Comparison of ENCODE assay signal across 1 cellular context in the genomic region with DNA sequence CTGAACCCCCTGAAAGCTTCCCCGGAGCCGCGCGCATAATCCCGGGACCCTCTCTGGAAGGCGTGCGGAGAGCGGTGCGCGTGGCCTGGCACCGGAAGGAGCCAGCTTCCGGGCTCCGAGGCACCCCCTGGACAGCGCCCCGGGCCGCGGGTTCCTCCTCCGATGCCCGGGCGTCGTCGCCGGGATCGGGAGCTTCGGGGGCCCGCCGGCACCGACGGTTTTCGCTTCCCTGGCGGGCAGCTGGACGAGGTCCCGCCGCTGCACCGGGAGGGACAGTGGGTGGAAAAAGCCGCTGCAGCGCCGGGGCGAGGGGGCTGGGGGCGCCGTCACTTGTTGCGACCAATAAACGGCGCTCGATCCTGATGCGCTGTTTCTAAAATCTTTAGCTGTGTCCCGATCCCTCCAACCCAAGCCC.
TF ChIP-seq lines count a peak whose summit lies in the region.

No MANE protein-coding gene starts in this region.

TF ChIP-seq in HEK293, 187 proteins besides CTCF, POLR2A, EP300 and RAD21 (continued from another document):
- TF ChIP-seq, protein P1, sequence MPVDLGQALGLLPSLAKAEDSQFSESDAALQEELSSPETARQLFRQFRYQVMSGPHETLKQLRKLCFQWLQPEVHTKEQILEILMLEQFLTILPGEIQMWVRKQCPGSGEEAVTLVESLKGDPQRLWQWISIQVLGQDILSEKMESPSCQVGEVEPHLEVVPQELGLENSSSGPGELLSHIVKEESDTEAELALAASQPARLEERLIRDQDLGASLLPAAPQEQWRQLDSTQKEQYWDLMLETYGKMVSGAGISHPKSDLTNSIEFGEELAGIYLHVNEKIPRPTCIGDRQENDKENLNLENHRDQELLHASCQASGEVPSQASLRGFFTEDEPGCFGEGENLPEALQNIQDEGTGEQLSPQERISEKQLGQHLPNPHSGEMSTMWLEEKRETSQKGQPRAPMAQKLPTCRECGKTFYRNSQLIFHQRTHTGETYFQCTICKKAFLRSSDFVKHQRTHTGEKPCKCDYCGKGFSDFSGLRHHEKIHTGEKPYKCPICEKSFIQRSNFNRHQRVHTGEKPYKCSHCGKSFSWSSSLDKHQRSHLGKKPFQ (tag by site-specific recombination; IDR thresholded peaks at IDR 0.05): no peak
- TF ChIP-seq ZNF169 (tag by site-specific recombination; IDR thresholded peaks at IDR 0.05): no peak
- no peak for TF ChIP-seq ZBTB7A (tag by site-specific recombination; IDR thresholded peaks at IDR 0.05; ENCODE audit: low read depth)
- TF ChIP-seq, protein P2, sequence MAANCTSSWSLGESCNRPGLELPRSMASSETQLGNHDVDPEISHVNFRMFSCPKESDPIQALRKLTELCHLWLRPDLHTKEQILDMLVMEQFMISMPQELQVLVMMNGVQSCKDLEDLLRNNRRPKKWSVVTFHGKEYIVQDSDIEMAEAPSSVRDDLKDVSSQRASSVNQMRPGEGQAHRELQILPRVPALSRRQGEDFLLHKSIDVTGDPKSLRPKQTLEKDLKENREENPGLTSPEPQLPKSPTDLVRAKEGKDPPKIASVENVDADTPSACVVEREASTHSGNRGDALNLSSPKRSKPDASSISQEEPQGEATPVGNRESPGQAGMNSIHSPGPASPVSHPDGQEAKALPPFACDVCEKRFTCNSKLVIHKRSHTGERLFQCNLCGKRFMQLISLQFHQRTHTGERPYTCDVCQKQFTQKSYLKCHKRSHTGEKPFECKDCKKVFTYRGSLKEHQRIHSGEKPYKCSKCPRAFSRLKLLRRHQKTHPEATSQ (tag by site-specific recombination; IDR thresholded peaks at IDR 0.05): no peak
- TF ChIP-seq ZNF121 (tag by site-specific recombination; IDR thresholded peaks at IDR 0.05): no peak
- TF ChIP-seq ZNF37A (tag by site-specific recombination; IDR thresholded peaks at IDR 0.05): no peak
- TF ChIP-seq ZNF677 (tag by site-specific recombination; IDR thresholded peaks at IDR 0.05): 0 out of 2 replicates have a peak, but pooled peaks have one; percentile 47
- TF ChIP-seq, protein P3, sequence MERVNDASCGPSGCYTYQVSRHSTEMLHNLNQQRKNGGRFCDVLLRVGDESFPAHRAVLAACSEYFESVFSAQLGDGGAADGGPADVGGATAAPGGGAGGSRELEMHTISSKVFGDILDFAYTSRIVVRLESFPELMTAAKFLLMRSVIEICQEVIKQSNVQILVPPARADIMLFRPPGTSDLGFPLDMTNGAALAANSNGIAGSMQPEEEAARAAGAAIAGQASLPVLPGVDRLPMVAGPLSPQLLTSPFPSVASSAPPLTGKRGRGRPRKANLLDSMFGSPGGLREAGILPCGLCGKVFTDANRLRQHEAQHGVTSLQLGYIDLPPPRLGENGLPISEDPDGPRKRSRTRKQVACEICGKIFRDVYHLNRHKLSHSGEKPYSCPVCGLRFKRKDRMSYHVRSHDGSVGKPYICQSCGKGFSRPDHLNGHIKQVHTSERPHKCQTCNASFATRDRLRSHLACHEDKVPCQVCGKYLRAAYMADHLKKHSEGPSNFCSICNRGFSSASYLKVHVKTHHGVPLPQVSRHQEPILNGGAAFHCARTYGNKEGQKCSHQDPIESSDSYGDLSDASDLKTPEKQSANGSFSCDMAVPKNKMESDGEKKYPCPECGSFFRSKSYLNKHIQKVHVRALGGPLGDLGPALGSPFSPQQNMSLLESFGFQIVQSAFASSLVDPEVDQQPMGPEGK (tag by site-specific recombination; IDR thresholded peaks at IDR 0.05): no peak
- TF ChIP-seq GLI4 (tag by site-specific recombination; IDR thresholded peaks at IDR 0.05): no peak
- TF ChIP-seq, protein P4, sequence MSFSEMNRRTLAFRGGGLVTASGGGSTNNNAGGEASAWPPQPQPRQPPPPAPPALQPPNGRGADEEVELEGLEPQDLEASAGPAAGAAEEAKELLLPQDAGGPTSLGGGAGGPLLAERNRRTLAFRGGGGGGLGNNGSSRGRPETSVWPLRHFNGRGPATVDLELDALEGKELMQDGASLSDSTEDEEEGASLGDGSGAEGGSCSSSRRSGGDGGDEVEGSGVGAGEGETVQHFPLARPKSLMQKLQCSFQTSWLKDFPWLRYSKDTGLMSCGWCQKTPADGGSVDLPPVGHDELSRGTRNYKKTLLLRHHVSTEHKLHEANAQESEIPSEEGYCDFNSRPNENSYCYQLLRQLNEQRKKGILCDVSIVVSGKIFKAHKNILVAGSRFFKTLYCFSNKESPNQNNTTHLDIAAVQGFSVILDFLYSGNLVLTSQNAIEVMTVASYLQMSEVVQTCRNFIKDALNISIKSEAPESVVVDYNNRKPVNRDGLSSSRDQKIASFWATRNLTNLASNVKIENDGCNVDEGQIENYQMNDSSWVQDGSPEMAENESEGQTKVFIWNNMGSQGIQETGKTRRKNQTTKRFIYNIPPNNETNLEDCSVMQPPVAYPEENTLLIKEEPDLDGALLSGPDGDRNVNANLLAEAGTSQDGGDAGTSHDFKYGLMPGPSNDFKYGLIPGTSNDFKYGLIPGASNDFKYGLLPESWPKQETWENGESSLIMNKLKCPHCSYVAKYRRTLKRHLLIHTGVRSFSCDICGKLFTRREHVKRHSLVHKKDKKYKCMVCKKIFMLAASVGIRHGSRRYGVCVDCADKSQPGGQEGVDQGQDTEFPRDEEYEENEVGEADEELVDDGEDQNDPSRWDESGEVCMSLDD (tag by site-specific recombination; IDR thresholded peaks at IDR 0.05): peak; percentile 64; the same call in 1 of the 2 replicates
- no peak for TF ChIP-seq ZNF133 (tag by site-specific recombination; IDR thresholded peaks at IDR 0.05)
